In the genomic region with DNA sequence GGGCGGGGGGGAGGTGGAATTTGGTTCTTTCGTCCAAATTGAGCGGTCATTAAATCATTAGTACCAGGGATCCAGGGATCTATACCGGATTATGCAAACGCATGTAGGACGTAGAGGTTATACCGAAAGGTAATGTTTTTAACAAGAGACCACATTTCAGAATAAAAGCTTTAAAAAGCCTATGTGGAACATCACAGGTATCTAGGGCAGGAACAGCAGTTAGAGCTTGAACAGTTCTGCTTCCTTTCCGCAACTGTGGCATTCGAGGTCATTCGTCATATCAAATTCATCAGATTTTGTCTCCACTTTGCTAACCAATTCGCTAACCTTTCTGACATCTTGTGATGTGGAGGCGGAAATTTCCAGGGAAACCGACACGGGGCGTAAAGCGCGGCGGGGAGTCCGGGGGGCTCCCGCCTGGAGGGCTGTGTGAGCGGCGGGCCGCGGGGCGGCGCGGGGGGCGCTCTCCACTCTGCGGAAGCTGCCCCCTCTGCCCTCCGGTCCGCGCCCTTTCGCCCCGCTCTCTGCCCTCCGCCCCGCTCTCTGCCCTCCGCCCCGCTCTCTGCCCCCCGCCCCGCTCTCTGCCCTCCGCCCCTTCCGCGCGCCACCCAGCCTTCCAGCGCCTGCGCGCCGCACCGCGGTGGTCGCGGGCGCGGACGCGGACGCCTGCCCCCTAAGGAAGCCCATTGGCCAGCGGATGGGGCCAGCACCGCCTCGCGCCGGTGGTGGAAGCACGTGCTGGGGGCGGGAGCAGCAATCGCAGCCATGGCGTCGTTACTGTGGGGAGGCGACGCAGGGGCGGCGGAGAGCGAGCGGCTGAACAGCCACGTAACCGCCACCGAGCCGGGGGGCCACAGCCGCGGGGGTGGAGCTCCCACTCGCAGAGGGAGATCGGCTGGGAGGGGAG, we compare ENCODE assay signal across 1 cellular context.
TF ChIP-seq lines count a peak whose summit lies in the region.

Gene DDX25, plus strand, starts transcription at position 756 of the 907 bp plus-strand sequence. Its CDS starts 10 bp downstream, at position 766.

TF ChIP-seq in neural cell, 6 proteins besides CTCF, POLR2A, EP300 and RAD21 (continued from another document):
- TF ChIP-seq, protein P1, sequence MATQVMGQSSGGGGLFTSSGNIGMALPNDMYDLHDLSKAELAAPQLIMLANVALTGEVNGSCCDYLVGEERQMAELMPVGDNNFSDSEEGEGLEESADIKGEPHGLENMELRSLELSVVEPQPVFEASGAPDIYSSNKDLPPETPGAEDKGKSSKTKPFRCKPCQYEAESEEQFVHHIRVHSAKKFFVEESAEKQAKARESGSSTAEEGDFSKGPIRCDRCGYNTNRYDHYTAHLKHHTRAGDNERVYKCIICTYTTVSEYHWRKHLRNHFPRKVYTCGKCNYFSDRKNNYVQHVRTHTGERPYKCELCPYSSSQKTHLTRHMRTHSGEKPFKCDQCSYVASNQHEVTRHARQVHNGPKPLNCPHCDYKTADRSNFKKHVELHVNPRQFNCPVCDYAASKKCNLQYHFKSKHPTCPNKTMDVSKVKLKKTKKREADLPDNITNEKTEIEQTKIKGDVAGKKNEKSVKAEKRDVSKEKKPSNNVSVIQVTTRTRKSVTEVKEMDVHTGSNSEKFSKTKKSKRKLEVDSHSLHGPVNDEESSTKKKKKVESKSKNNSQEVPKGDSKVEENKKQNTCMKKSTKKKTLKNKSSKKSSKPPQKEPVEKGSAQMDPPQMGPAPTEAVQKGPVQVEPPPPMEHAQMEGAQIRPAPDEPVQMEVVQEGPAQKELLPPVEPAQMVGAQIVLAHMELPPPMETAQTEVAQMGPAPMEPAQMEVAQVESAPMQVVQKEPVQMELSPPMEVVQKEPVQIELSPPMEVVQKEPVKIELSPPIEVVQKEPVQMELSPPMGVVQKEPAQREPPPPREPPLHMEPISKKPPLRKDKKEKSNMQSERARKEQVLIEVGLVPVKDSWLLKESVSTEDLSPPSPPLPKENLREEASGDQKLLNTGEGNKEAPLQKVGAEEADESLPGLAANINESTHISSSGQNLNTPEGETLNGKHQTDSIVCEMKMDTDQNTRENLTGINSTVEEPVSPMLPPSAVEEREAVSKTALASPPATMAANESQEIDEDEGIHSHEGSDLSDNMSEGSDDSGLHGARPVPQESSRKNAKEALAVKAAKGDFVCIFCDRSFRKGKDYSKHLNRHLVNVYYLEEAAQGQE (IDR thresholded peaks at IDR 0.05; ENCODE audit: borderline replicate concordance) = peak; percentile 61
- peak; percentile 58 for TF ChIP-seq TAF1 (IDR thresholded peaks at IDR 0.05; ENCODE audit: low read depth)
- TF ChIP-seq EZH2 (IDR thresholded peaks at IDR 0.05; ENCODE audit: borderline replicate concordance, insufficient read depth, low read length, poor library complexity, severe bottlenecking) = no peak
- TF ChIP-seq POLR2AphosphoS5 (IDR thresholded peaks at IDR 0.05) = peak; percentile 80
